Comparison of ENCODE assay signal across 1 cellular context in genomic region chr4:71417150-71417549, GRCh38.
TF ChIP-seq lines count a peak whose summit lies in the region.

No MANE protein-coding gene starts in this region.

TF ChIP-seq in IMR-90, 13 proteins besides CTCF, POLR2A, EP300 and RAD21 (continued from another document):
- TF ChIP-seq CHD1 (IDR thresholded peaks at IDR 0.05; ENCODE audit: low read depth, low read length) (no peak), MXI1 (IDR thresholded peaks at IDR 0.05; ENCODE audit: borderline replicate concordance, low read depth, low read length) (no peak), NFE2L2 (IDR thresholded peaks at IDR 0.05; ENCODE audit: low read depth, low read length) (no peak)
TF ChIP-seq in IMR-90: peak in this region for 0.
